In genomic region chr17:76723812-76724211, GRCh38 we compare ENCODE assay signal across 1 cellular context.
TF ChIP-seq lines count a peak whose summit lies in the region.

No MANE protein-coding gene starts in this region.

TF ChIP-seq in IMR-90, 13 proteins besides CTCF, POLR2A, EP300 and RAD21:
- no peak for TF ChIP-seq ELK1 (IDR thresholded peaks at IDR 0.05; ENCODE audit: borderline replicate concordance, low read depth, low read length)
- no peak for TF ChIP-seq RCOR1 (IDR thresholded peaks at IDR 0.05; ENCODE audit: insufficient replicate concordance, low read length)
- TF ChIP-seq FOS (IDR thresholded peaks at IDR 0.05; ENCODE audit: low read depth, low read length) = no peak
- no peak for TF ChIP-seq RFX5 (IDR thresholded peaks at IDR 0.05; ENCODE audit: low read depth, low read length)
- TF ChIP-seq MXI1 (IDR thresholded peaks at IDR 0.05; ENCODE audit: borderline replicate concordance, low read depth, low read length) = no peak
- TF ChIP-seq NFE2L2 (IDR thresholded peaks at IDR 0.05; ENCODE audit: low read depth, low read length) = no peak
- TF ChIP-seq MAFK (IDR thresholded peaks at IDR 0.05; ENCODE audit: low read depth, low read length) = no peak
- no peak for TF ChIP-seq CEBPB (IDR thresholded peaks at IDR 0.05; ENCODE audit: low read depth, low read length)
- TF ChIP-seq CHD1 (IDR thresholded peaks at IDR 0.05; ENCODE audit: low read depth, low read length) = no peak
- TF ChIP-seq SMC3 (IDR thresholded peaks at IDR 0.05; ENCODE audit: low read depth, low read length) = no peak
- TF ChIP-seq USF2 (IDR thresholded peaks at IDR 0.05; ENCODE audit: low read depth, low read length) = no peak
- no peak for TF ChIP-seq BHLHE40 (IDR thresholded peaks at IDR 0.05; ENCODE audit: low read depth, low read length)
- no peak for TF ChIP-seq MAZ (IDR thresholded peaks at IDR 0.05; ENCODE audit: borderline replicate concordance, low read depth, low read length)
